14 cellular contexts compared by ENCODE assay signal in genomic region chr4:138259801-138260200, GRCh38. TPM values are rescaled to one million over a fixed set of nuclear protein-coding genes. Genes with fewer than 3 reads are reported as not detected.
A peak's percentile ranks its signal among the peaks of the same experiment; 100 is the strongest.
DNase-seq lines count a peak whose midpoint lies in the region; ATAC-seq, FAIRE-seq and TF ChIP-seq lines count a peak whose summit lies in the region.
"Had no signal": no experiment of that assay in that cellular context is flagged by ENCODE, and none has a peak within 500 bp of the region (broad histone marks: within the 10 kb centered on the region; RNA-seq: fewer than 3 reads in every experiment).

No MANE protein-coding gene starts in this region.

- H3K4me3 Mint-ChIP-seq in chondrocyte (ENCODE audit: unreplicated experiment) = no peak overlapping the region
- H3K4me3 Mint-ChIP-seq in CD8-positive, alpha-beta memory T cell = no peak overlapping the region
- H3K4me3 Mint-ChIP-seq: activated B cell treated with CpG ODN at 0.5 μM for 24 hours, CD14-positive monocyte had no signal

- no peak overlapping the region for H3K4me3 ChIP-seq in K562
- H3K4me3 ChIP-seq in kidney epithelial cell (ENCODE audit: low read depth, low read length) = no peak overlapping the region
- no peak overlapping the region for H3K4me3 ChIP-seq in CD8-positive, alpha-beta memory T cell (ENCODE audit: low read length)
- H3K4me3 ChIP-seq: HAP-1, lower lobe of right lung had no signal

- in situ Hi-C loops in K562 (cut with MboI) = no loop called here

- H3K36me3 Mint-ChIP-seq in chondrocyte (ENCODE audit: low read depth) = no peaks in the 10 kb centered on the region
- no peaks in the 10 kb centered on the region for H3K36me3 Mint-ChIP-seq in CD8-positive, alpha-beta memory T cell
- H3K36me3 Mint-ChIP-seq: CD14-positive monocyte had no signal

- H3K9me3 ChIP-seq in K562 (replicated peaks; ENCODE audit: control insufficient read depth, insufficient read depth, low read depth, low read length) = no peaks in the 10 kb centered on the region
- no peaks in the 10 kb centered on the region for H3K9me3 ChIP-seq in CD8-positive, alpha-beta memory T cell (ENCODE audit: low read length)
- H3K9me3 ChIP-seq: HAP-1, lower lobe of right lung had no signal

- intact Hi-C loops in K562 (cut with micrococcal nuclease) = no loop called here

- H3K4me2 ChIP-seq in K562 (ENCODE audit: insufficient read depth, low read length) = no peak overlapping the region

- WGBS in K562 (ENCODE audit: insufficient coverage, low coverage, missing lambda C conversion rate) = 16% methylated on average over 2 of the region's 2 CpGs

- peak; percentile 65 for DNase-seq in EH (ENCODE audit: low read depth)
- DNase-seq in NCI-H226 = peak; percentile 79
- no peak for DNase-seq in K562 (ENCODE audit: extremely low read depth in 1 of 4, low spot score in 3 of 4)
- peak; percentile 19 for DNase-seq in kidney epithelial cell (ENCODE audit: low read depth)
- no peak for DNase-seq in chondrocyte (ENCODE audit: low spot score)
- DNase-seq in superior temporal gyrus (ENCODE audit: extremely low spot score) = no peak
- no peak for DNase-seq in left lobe of liver (ENCODE audit: low spot score)
- DNase-seq in CD8-positive, alpha-beta memory T cell = no peak
- DNase-seq: activated B cell treated with CpG ODN at 0.5 μM for 24 hours, amniotic stem cell, lower lobe of right lung, NCI-H1694 had no signal

- no peaks in the 10 kb centered on the region for H3K79me2 ChIP-seq in K562 (ENCODE audit: control insufficient read depth, insufficient read depth, low read length)

- POLR2A ChIA-PET in K562 (lab: Yijun Ruan, JAX) = no interaction called here
- POLR2A ChIA-PET in CD8-positive, alpha-beta memory T cell (lab: Charles Lee) = no interaction called here

- CTCF ChIA-PET in K562 (lab: Yijun Ruan, JAX; ENCODE audit: low intra/inter-chr PET ratio) = interaction anchor here (0.7 kb wide), 1 partner anchor 45 kb away, joined by 3 read pairs; no protein-coding TSS in a partner anchor
- CTCF ChIA-PET in CD8-positive, alpha-beta memory T cell (lab: Charles Lee) = no interaction called here

- H3K27ac Mint-ChIP-seq in chondrocyte (ENCODE audit: unreplicated experiment) = no peak overlapping the region
- no peak overlapping the region for H3K27ac Mint-ChIP-seq in CD8-positive, alpha-beta memory T cell
- H3K27ac Mint-ChIP-seq: activated B cell treated with CpG ODN at 0.5 μM for 24 hours, CD14-positive monocyte had no signal

- TF ChIP-seq RAD21 in K562 (CRISPR knock-in tag; conservative IDR thresholded peaks at IDR 0.05 in 1 of 2, IDR thresholded peaks at IDR 0.05 in 1 of 2) = no peak

- TF ChIP-seq CTCF in K562 (IDR thresholded peaks at IDR 0.05 in 2 of 3, conservative IDR thresholded peaks at IDR 0.05 in 1 of 3; ENCODE audit: insufficient read depth in 2 of 3, low read depth in 1 of 3, low read length in 3 of 3) = no peak
- no peak for TF ChIP-seq CTCF in kidney epithelial cell (IDR thresholded peaks at IDR 0.05; ENCODE audit: insufficient read depth, low read length, poor library complexity, severe bottlenecking)
- TF ChIP-seq CTCF in chondrocyte (IDR thresholded peaks at IDR 0.05) = no peak

- H3K9me3 Mint-ChIP-seq in chondrocyte (ENCODE audit: low read depth) = no peaks in the 10 kb centered on the region
- H3K9me3 Mint-ChIP-seq in CD8-positive, alpha-beta memory T cell = peaks cover 0 to 5% (median 0%) of the 10 kb centered on the region in 5 donors
- H3K9me3 Mint-ChIP-seq: activated B cell treated with CpG ODN at 0.5 μM for 24 hours had no signal

- no peak overlapping the region for H3K27ac ChIP-seq in K562 (ENCODE audit: extremely low read depth, low read depth, low read length)
- H3K27ac ChIP-seq in CD8-positive, alpha-beta memory T cell (ENCODE audit: low read depth, low read length) = no peak overlapping the region
- H3K27ac ChIP-seq: lower lobe of right lung had no signal

- TF ChIP-seq POLR2A in K562 (conservative IDR thresholded peaks at IDR 0.05) = no peak

- no peak for FAIRE-seq in K562 (lab: Jason Lieb, UNC)

- peaks cover 0 to 15% of the 10 kb centered on the region in 2 experiments; a peak in 3 of 5 replicates for H3K4me1 ChIP-seq in K562 (replicated peaks in 1 of 2; ENCODE audit: control insufficient read depth in 2 of 2, insufficient read depth in 2 of 2, low read length in 2 of 2)
- no peaks in the 10 kb centered on the region for H3K4me1 ChIP-seq in CD8-positive, alpha-beta memory T cell (ENCODE audit: insufficient read depth, low read length)
- H3K4me1 ChIP-seq: HAP-1, lower lobe of right lung had no signal

- H2AFZ ChIP-seq in K562 (ENCODE audit: low read depth, low read length) = peak overlapping the region; percentile 57; the same call in 1 of the 2 replicates

- no peak for TF ChIP-seq EP300 in K562 (IDR thresholded peaks at IDR 0.05; ENCODE audit: low read length)

- no peak for ATAC-seq in K562
- no peak for ATAC-seq in left lobe of liver
- ATAC-seq: lower lobe of right lung had no signal

- H3K4me1 Mint-ChIP-seq in chondrocyte (ENCODE audit: low read depth) = peaks cover 17% of the 10 kb centered on the region
- H3K4me1 Mint-ChIP-seq in CD8-positive, alpha-beta memory T cell = peaks cover 1 to 10% (median 10%) of the 10 kb centered on the region in 3 donors

- no peaks in the 10 kb centered on the region for H3K9me1 ChIP-seq in K562 (ENCODE audit: control insufficient read depth, insufficient read depth, low read length)

- BruUV-seq in K562 (replicated peaks; lab: Mats Ljungman, UMichigan) = no TSS peak

- H3K27me3 ChIP-seq in K562 (ENCODE audit: control insufficient read depth in 2 of 2, insufficient read depth in 2 of 2, low read length in 2 of 2) = no peaks in the 10 kb centered on the region
- no peaks in the 10 kb centered on the region for H3K27me3 ChIP-seq in kidney epithelial cell (ENCODE audit: control insufficient read depth, insufficient read depth, low read length)
- no peaks in the 10 kb centered on the region for H3K27me3 ChIP-seq in CD8-positive, alpha-beta memory T cell (ENCODE audit: insufficient read depth, low read length, poor library complexity, severe bottlenecking)

- H3K9ac ChIP-seq in K562 (ENCODE audit: insufficient read depth in 1 of 2, low read depth in 2 of 2, low read length in 2 of 2) = no peak overlapping the region

- H3K36me3 ChIP-seq in K562 (ENCODE audit: control insufficient read depth, insufficient read depth, low read length) = no peaks in the 10 kb centered on the region
- no peaks in the 10 kb centered on the region for H3K36me3 ChIP-seq in kidney epithelial cell (ENCODE audit: control insufficient read depth, insufficient read depth, low read length)
- H3K36me3 ChIP-seq in CD8-positive, alpha-beta memory T cell (ENCODE audit: insufficient read depth, low read length) = no peaks in the 10 kb centered on the region
- H3K36me3 ChIP-seq: HAP-1, lower lobe of right lung had no signal

- H4K20me1 ChIP-seq in K562 (replicated peaks; ENCODE audit: control insufficient read depth, insufficient read depth, low read length) = no peaks in the 10 kb centered on the region

- H3K27me3 Mint-ChIP-seq in chondrocyte (ENCODE audit: low read depth) = no peaks in the 10 kb centered on the region
- H3K27me3 Mint-ChIP-seq in CD8-positive, alpha-beta memory T cell = peaks cover 0 to 2% of the 10 kb centered on the region in 2 donors
- H3K27me3 Mint-ChIP-seq: activated B cell treated with CpG ODN at 0.5 μM for 24 hours had no signal

TF ChIP-seq in K562, 482 proteins besides CTCF, POLR2A, EP300 and RAD21 (continues in another document):
- TF ChIP-seq PPARD (CRISPR knock-in tag; IDR thresholded peaks at IDR 0.05) = no peak
- no peak for TF ChIP-seq SREBF1 (IDR thresholded peaks at IDR 0.05; ENCODE audit: borderline replicate concordance, low read depth, low read length)
- no peak for TF ChIP-seq XRCC3 (IDR thresholded peaks at IDR 0.05)
- TF ChIP-seq ETV6 (IDR thresholded peaks at IDR 0.05; ENCODE audit: borderline replicate concordance in 1 of 2, low read depth in 2 of 2, low read length in 1 of 2) = no peak
- no peak for TF ChIP-seq ETV6 (CRISPR knock-in tag; IDR thresholded peaks at IDR 0.05; ENCODE audit: borderline replicate concordance)
- 0 out of 2 replicates have a peak, but pooled peaks have one; percentile 29 for TF ChIP-seq NFE2 (IDR thresholded peaks at IDR 0.05; ENCODE audit: low read depth)
- no peak for TF ChIP-seq ZNF699 (CRISPR knock-in tag; IDR thresholded peaks at IDR 0.05; ENCODE audit: insufficient replicate concordance)
- TF ChIP-seq DPF2 (IDR thresholded peaks at IDR 0.05) = 0 out of 2 replicates have a peak, but pooled peaks have one; percentile 19
- no peak for TF ChIP-seq ASH1L (IDR thresholded peaks at IDR 0.05; ENCODE audit: borderline replicate concordance, low read depth, partially characterized antibody)
- peak; percentile 85 for TF ChIP-seq C11orf30 (IDR thresholded peaks at IDR 0.05; ENCODE audit: low read depth)
- TF ChIP-seq ZNF316 (IDR thresholded peaks at IDR 0.05) = peak; percentile 90
- TF ChIP-seq FOSL1 (tag; conservative IDR thresholded peaks at IDR 0.05) = peak; percentile 76

RNA-seq across cellular contexts. Expression of gene SLC7A11, which starts 17.7 kb away (rescaled TPM):
- 27.5 and 76.5 TPM in 2 replicates for total RNA-seq in K562 (2011; cell fraction: chromatin; rRNA removed; ENCODE audit: low replicate concordance)
- total RNA-seq in K562 (2011; cell fraction: nucleolus; rRNA removed) = 16.5 and 25.1 TPM in 2 replicates
- total RNA-seq in K562 (2011; cell fraction: nucleoplasm; rRNA removed) = 48.4 and 73.4 TPM in 2 replicates
- total RNA-seq in K562 (2014; rRNA removed) = 13.0 and 13.1 TPM in 2 replicates
- 26.1 and 37.6 TPM in 2 replicates for total RNA-seq in K562 (2014; rRNA removed; fragmentation: Illumina TruSeq; extraction: Trizol)
- 3.5 and 4.5 TPM in 2 replicates for total RNA-seq in K562 (2015; rRNA removed; fragmentation: Illumina TruSeq; extraction: Trizol)
- total RNA-seq in K562 (2021) = 13.1 and 15.4 TPM in 2 replicates
- 13.9 and 18.6 TPM in 2 replicates for polyA plus RNA-seq in K562 (2011; rRNA removed)
- 2.3 and 9.1 TPM in 2 replicates for polyA plus RNA-seq in K562 (2011; cell fraction: cytosol; rRNA removed)
- polyA plus RNA-seq in K562 (2011; cell fraction: nucleus; rRNA removed) = 9.7 and 19.0 TPM in 2 replicates
- polyA plus RNA-seq in K562 (2012) = 4.8 and 19.7 TPM in 2 replicates
- 16.4 and 16.5 TPM in 2 replicates for polyA plus RNA-seq in K562 (2014; fragmentation: Illumina TruSeq; extraction: Trizol)
- 1 to 10 TPM; 4.7 to 9.1 TPM for polyA plus RNA-seq in K562 (2014; fragmentation: Nextera tagmentation; extraction: Ambion mirVana)
- 11.5 and 13.5 TPM in 2 replicates for polyA plus RNA-seq in K562 (2014; rRNA removed)
- 25.7 and 42.3 TPM in 2 replicates for polyA minus RNA-seq in K562 (2011; rRNA and poly(A)+ RNA removed)
- polyA minus RNA-seq in K562 (2011; cell fraction: cytosol; rRNA and poly(A)+ RNA removed) = 11.0 and 17.2 TPM in 2 replicates
- 18.3 and 53.0 TPM in 2 replicates for polyA minus RNA-seq in K562 (2011; cell fraction: nucleus; rRNA and poly(A)+ RNA removed)
- 30.1 and 31.7 TPM in 2 replicates for total RNA-seq in kidney epithelial cell
- 5.6 to 31.5 TPM (median 29.7 TPM) in 3 replicates for total RNA-seq in chondrocyte
- 0.13 TPM for total RNA-seq in left lobe of liver
- 1 to 10 TPM in 1 of 2 experiments, under 1 TPM in 1; 0.77 to 1.5 TPM for total RNA-seq in CD8-positive, alpha-beta memory T cell
- polyA plus RNA-seq in CD8-positive, alpha-beta memory T cell = not detected

Comparison
In these comparisons a context has a peak if more than half of its experiments do, and no peak if none do; other contexts are left out.
1. DNase-seq: peak in EH (single experiment), NCI-H226 (single experiment) and kidney epithelial cell (single experiment); none in K562 (0 of 4), chondrocyte (single experiment), superior temporal gyrus (single experiment), left lobe of liver (single experiment) and CD8-positive, alpha-beta memory T cell (0 of 5).